ENCODE assay signal across 10 cellular contexts in genomic region chr7:107560898-107561516, GRCh38. TPM values are rescaled to one million over a fixed set of nuclear protein-coding genes. Genes with fewer than 3 reads are reported as not detected.
A peak's percentile ranks its signal among the peaks of the same experiment; 100 is the strongest.
DNase-seq lines count a peak whose midpoint lies in the region; ATAC-seq and FAIRE-seq lines count a peak whose summit lies in the region.
"Had no signal": no experiment of that assay in that cellular context is flagged by ENCODE, and none has a peak within 500 bp of the region (broad histone marks: within the 10 kb centered on the region; RNA-seq: fewer than 3 reads in every experiment).

No MANE protein-coding gene starts in this region.

- H3K27me3 ChIP-seq in small intestine (ENCODE audit: control insufficient read depth in 2 of 2, insufficient read depth in 2 of 2, low read length in 2 of 2) = no peaks in the 10 kb centered on the region

- peaks cover 15% of the 10 kb centered on the region for H3K36me3 Mint-ChIP-seq in activated CD8-positive, alpha-beta memory T cell treated with anti-CD3 and anti-CD28 coated beads, Interleukin-2, amount 10 ng/mL, durations not matched to agents 7 days and 5 days

- no peak for FAIRE-seq in small intestine (lab: Jason Lieb, UNC)
- FAIRE-seq: islet of Langerhans had no signal

- H3K4me1 Mint-ChIP-seq in activated CD8-positive, alpha-beta memory T cell treated with anti-CD3 and anti-CD28 coated beads, Interleukin-2, amount 10 ng/mL, durations not matched to agents 7 days and 5 days = peaks cover 69% of the 10 kb centered on the region

- H3K36me3 ChIP-seq in small intestine (ENCODE audit: control insufficient read depth in 2 of 2, insufficient read depth in 2 of 2, low read length in 2 of 2) = peaks cover 0 to 4% of the 10 kb centered on the region in 2 donors

- no peak overlapping the region for H3K27ac ChIP-seq in small intestine (ENCODE audit: low read depth in 1 of 2, low read length in 1 of 2)

- H3K27ac Mint-ChIP-seq in activated CD8-positive, alpha-beta memory T cell treated with anti-CD3 and anti-CD28 coated beads, Interleukin-2, amount 10 ng/mL, durations not matched to agents 7 days and 5 days = peak overlapping the region; percentile 90

- ATAC-seq in activated CD8-positive, alpha-beta memory T cell treated with anti-CD3 and anti-CD28 coated beads, Interleukin-2, amount 10 ng/mL, durations not matched to agents 7 days and 5 days = peak; percentile 50
- ATAC-seq in HG02678 (IDR thresholded peaks at IDR 0.05; ENCODE audit: unreplicated experiment) = no peak
- ATAC-seq in GM18907 (IDR thresholded peaks at IDR 0.05; ENCODE audit: unreplicated experiment) = no peak

- peak; percentile 69 for DNase-seq in activated CD8-positive, alpha-beta memory T cell treated with anti-CD3 and anti-CD28 coated beads, Interleukin-2, amount 10 ng/mL, durations not matched to agents 7 days and 5 days
- no peak for DNase-seq in activated CD8-positive, alpha-beta memory T cell treated with anti-CD3 and anti-CD28 coated beads, Interleukin-2, amount 50 U/mL, for 48 hours
- DNase-seq in T follicular helper cell (ENCODE audit: low read depth) = peak; percentile 56
- DNase-seq in effector CD4-positive, alpha-beta T cell = peak; percentile 46
- DNase-seq in small intestine = peak; percentile 29
- no peak for DNase-seq in DMS 273 (lab: John Stamatoyannopoulos, UW; ENCODE audit: unreplicated experiment)
- DNase-seq: NCI-H1417 treated with DMSO at 0.1 percent for 48 hours had no signal

- H3K4me3 ChIP-seq in small intestine (ENCODE audit: low read depth in 1 of 2, low read length in 2 of 2) = no peak overlapping the region

- H3K4me3 Mint-ChIP-seq in activated CD8-positive, alpha-beta memory T cell treated with anti-CD3 and anti-CD28 coated beads, Interleukin-2, amount 10 ng/mL, durations not matched to agents 7 days and 5 days = peak overlapping the region; percentile 71

- peaks cover 0 to 10% of the 10 kb centered on the region in 2 donors for H3K4me1 ChIP-seq in small intestine (ENCODE audit: control insufficient read depth in 2 of 2, insufficient read depth in 1 of 2, low read depth in 1 of 2, low read length in 1 of 2)

- WGBS in small intestine, 3 donors = 83 to 87% (median 86%) methylated on average over 6 of the region's 6 CpGs

- CTCF ChIA-PET in activated CD8-positive, alpha-beta memory T cell treated with anti-CD3 and anti-CD28 coated beads, Interleukin-2, amount 10 ng/mL, durations not matched to agents 7 days and 5 days (lab: Charles Lee) = interaction anchor here (1.3 to 1.4 kb wide), 2 partner anchors 101 to 116 kb away, joined by 3 to 4 read pairs; no protein-coding TSS in a partner anchor

- no peaks in the 10 kb centered on the region for H3K9me3 ChIP-seq in small intestine (ENCODE audit: control insufficient read depth, low read depth)

- H3K27me3 Mint-ChIP-seq in activated CD8-positive, alpha-beta memory T cell treated with anti-CD3 and anti-CD28 coated beads, Interleukin-2, amount 10 ng/mL, durations not matched to agents 7 days and 5 days = no peaks in the 10 kb centered on the region

- no peaks in the 10 kb centered on the region for H3K9me3 Mint-ChIP-seq in activated CD8-positive, alpha-beta memory T cell treated with anti-CD3 and anti-CD28 coated beads, Interleukin-2, amount 10 ng/mL, durations not matched to agents 7 days and 5 days (ENCODE audit: low read depth)

RNA-seq across cellular contexts. Expression of gene COG5, which starts 2.7 kb away (rescaled TPM):
- total RNA-seq in activated CD8-positive, alpha-beta memory T cell treated with anti-CD3 and anti-CD28 coated beads, Interleukin-2, amount 10 ng/mL, durations not matched to agents 7 days and 5 days = 10 to 100 TPM; 37.1 to 44.6 TPM
- 10 to 100 TPM; 10.3 to 13.4 (median 11.6) TPM for polyA plus RNA-seq in small intestine

RNA-seq across cellular contexts. Expression of gene DUS4L, which starts 2.8 kb away (rescaled TPM):
- 10 to 100 TPM in 1 of 2 experiments, 1 to 10 TPM in 1; 9.3 to 10.2 TPM for total RNA-seq in activated CD8-positive, alpha-beta memory T cell treated with anti-CD3 and anti-CD28 coated beads, Interleukin-2, amount 10 ng/mL, durations not matched to agents 7 days and 5 days
- polyA plus RNA-seq in small intestine = 1 to 10 TPM; 3.5 to 4.7 (median 3.8) TPM

RNA-seq across cellular contexts. Expression of gene BCAP29, which starts 19.0 kb away (rescaled TPM):
- 10 to 100 TPM; 42.7 to 47.1 TPM for total RNA-seq in activated CD8-positive, alpha-beta memory T cell treated with anti-CD3 and anti-CD28 coated beads, Interleukin-2, amount 10 ng/mL, durations not matched to agents 7 days and 5 days
- 10 to 100 TPM; 16.8 to 39.6 (median 18.6) TPM for polyA plus RNA-seq in small intestine

Comparison
In these comparisons a context has a peak if more than half of its experiments do, and no peak if none do; other contexts are left out.
1. DNase-seq: peak in activated CD8-positive, alpha-beta memory T cell treated with anti-CD3 and anti-CD28 coated beads, Interleukin-2, amount 10 ng/mL, durations not matched to agents 7 days and 5 days (single experiment), T follicular helper cell (single experiment), effector CD4-positive, alpha-beta T cell (single experiment) and small intestine (single experiment); none in activated CD8-positive, alpha-beta memory T cell treated with anti-CD3 and anti-CD28 coated beads, Interleukin-2, amount 50 U/mL, for 48 hours (single experiment) and DMS 273 (single experiment).